1 cellular context compared by ENCODE assay signal in genomic region chr10:80684217-80684616, GRCh38.
TF ChIP-seq lines count a peak whose summit lies in the region.

No MANE protein-coding gene starts in this region.

TF ChIP-seq in SK-N-SH treated with all-trans-retinoic acid at 6 μM for 48 hours, 23 proteins besides CTCF, POLR2A, EP300 and RAD21 (continued from another document):
- TF ChIP-seq POU6F1 (CRISPR knock-in tag; IDR thresholded peaks at IDR 0.05; ENCODE audit: borderline replicate concordance, low read depth) (no peak), ISL1 (CRISPR knock-in tag; IDR thresholded peaks at IDR 0.05) (no peak), CSDC2 (CRISPR knock-in tag; IDR thresholded peaks at IDR 0.05) (no peak), BACH2 (CRISPR knock-in tag; IDR thresholded peaks at IDR 0.05; ENCODE audit: borderline replicate concordance) (no peak), GLIS3 (CRISPR knock-in tag; IDR thresholded peaks at IDR 0.05) (no peak), SNAI2 (CRISPR knock-in tag; IDR thresholded peaks at IDR 0.05) (no peak), ZFP30 (CRISPR knock-in tag; IDR thresholded peaks at IDR 0.05) (no peak), PATZ1 (CRISPR knock-in tag; IDR thresholded peaks at IDR 0.05; ENCODE audit: borderline replicate concordance) (no peak), TOX (CRISPR knock-in tag; IDR thresholded peaks at IDR 0.05; ENCODE audit: borderline replicate concordance) (no peak), ZNF8 (CRISPR knock-in tag; IDR thresholded peaks at IDR 0.05) (no peak), CREB5 (CRISPR knock-in tag; IDR thresholded peaks at IDR 0.05; ENCODE audit: low read depth) (no peak), ZNF70 (CRISPR knock-in tag; IDR thresholded peaks at IDR 0.05) (no peak), ARNTL (CRISPR knock-in tag; IDR thresholded peaks at IDR 0.05; ENCODE audit: borderline replicate concordance, low read depth) (no peak), OSR1 (CRISPR knock-in tag; IDR thresholded peaks at IDR 0.05) (no peak), TCF4 (CRISPR knock-in tag; IDR thresholded peaks at IDR 0.05; ENCODE audit: borderline replicate concordance) (no peak)
